Comparison of ENCODE assay signal across 20 cellular contexts in genomic region chr15:68073576-68074288, GRCh38. TPM values are rescaled to one million over a fixed set of nuclear protein-coding genes. Genes with fewer than 3 reads are reported as not detected.
DNase-seq lines count a peak whose midpoint lies in the region; ATAC-seq and TF ChIP-seq lines count a peak whose summit lies in the region.
"Had no signal": no experiment of that assay in that cellular context is flagged by ENCODE, and none has a peak within 500 bp of the region (broad histone marks: within the 10 kb centered on the region; RNA-seq: fewer than 3 reads in every experiment).

No MANE protein-coding gene starts in this region.

- H3K4me3 Mint-ChIP-seq in activated naive CD8-positive, alpha-beta T cell: no peak overlapping the region
- no peak overlapping the region for H3K4me3 Mint-ChIP-seq in activated naive CD8-positive, alpha-beta T cell treated with anti-CD3 and anti-CD28 coated beads for 36 hours
- H3K4me3 Mint-ChIP-seq in WTC11 (no peak overlapping the region), mesothelial cell of epicardium (no peak overlapping the region)
- H3K4me3 Mint-ChIP-seq: B cell, H9 had no signal

- no peaks in the 10 kb centered on the region for H3K9me3 Mint-ChIP-seq in activated naive CD8-positive, alpha-beta T cell (ENCODE audit: low read depth)
- no peaks in the 10 kb centered on the region for H3K9me3 Mint-ChIP-seq in activated naive CD8-positive, alpha-beta T cell treated with anti-CD3 and anti-CD28 coated beads for 36 hours
- no peaks in the 10 kb centered on the region for H3K9me3 Mint-ChIP-seq in WTC11
- H3K9me3 Mint-ChIP-seq in mesothelial cell of epicardium: no peaks in the 10 kb centered on the region
- H3K9me3 Mint-ChIP-seq: H9 had no signal

- CTCF ChIA-PET in WTC11 (lab: Charles Lee): no interaction called here

- H3K27ac Mint-ChIP-seq in activated naive CD8-positive, alpha-beta T cell: peak overlapping the region; percentile 2
- H3K27ac Mint-ChIP-seq in activated naive CD8-positive, alpha-beta T cell treated with anti-CD3 and anti-CD28 coated beads for 36 hours: no peak overlapping the region
- H3K27ac Mint-ChIP-seq in WTC11 (peak overlapping the region; percentile 3), mesothelial cell of epicardium (peak overlapping the region; percentile 10)
- H3K27ac Mint-ChIP-seq: B cell had no signal

- no peaks in the 10 kb centered on the region for H3K36me3 ChIP-seq in Peyer's patch

- no peak for TF ChIP-seq POLR2A in Peyer's patch (IDR thresholded peaks at IDR 0.05)

- H3K4me3 ChIP-seq in Peyer's patch: no peak overlapping the region
- H3K4me3 ChIP-seq: SJCRH30 had no signal

- no peak for ATAC-seq in WTC11
- no peak for ATAC-seq in GM19328 (IDR thresholded peaks at IDR 0.05; ENCODE audit: unreplicated experiment)
- ATAC-seq: PC-3 had no signal

- H3K9me3 ChIP-seq in Peyer's patch: no peaks in the 10 kb centered on the region
- H3K9me3 ChIP-seq: SJCRH30 had no signal

- no peaks in the 10 kb centered on the region for H3K27me3 ChIP-seq in Peyer's patch

- H3K4me1 Mint-ChIP-seq in activated naive CD8-positive, alpha-beta T cell (ENCODE audit: low read depth): peaks cover 74% of the 10 kb centered on the region
- H3K4me1 Mint-ChIP-seq in activated naive CD8-positive, alpha-beta T cell treated with anti-CD3 and anti-CD28 coated beads for 36 hours: peaks cover 60% of the 10 kb centered on the region
- H3K4me1 Mint-ChIP-seq in WTC11: peaks cover 33% of the 10 kb centered on the region
- H3K4me1 Mint-ChIP-seq in mesothelial cell of epicardium: peaks cover 28% of the 10 kb centered on the region

- intact Hi-C loops in posterior vena cava (cut with DNase I): no loop called here

- H3K36me3 Mint-ChIP-seq in activated naive CD8-positive, alpha-beta T cell: peaks cover 6% of the 10 kb centered on the region
- H3K36me3 Mint-ChIP-seq in activated naive CD8-positive, alpha-beta T cell treated with anti-CD3 and anti-CD28 coated beads for 36 hours: peaks cover 29% of the 10 kb centered on the region
- no peaks in the 10 kb centered on the region for H3K36me3 Mint-ChIP-seq in WTC11
- H3K36me3 Mint-ChIP-seq in mesothelial cell of epicardium: peaks cover 8% of the 10 kb centered on the region

- TF ChIP-seq CTCF in WTC11 (IDR thresholded peaks at IDR 0.05) (no peak), mesothelial cell of epicardium (IDR thresholded peaks at IDR 0.05; ENCODE audit: unreplicated experiment) (no peak), Peyer's patch (IDR thresholded peaks at IDR 0.05) (no peak)

- POLR2A ChIA-PET in WTC11 (lab: Charles Lee): interaction anchor here (0.5 kb wide), 1 partner anchor 22 kb away, joined by 5 read pairs; no protein-coding TSS in a partner anchor

- no peak for DNase-seq in activated naive CD8-positive, alpha-beta T cell treated with anti-CD3 and anti-CD28 coated beads for 36 hours
- no peak for DNase-seq in WTC11 (ENCODE audit: low spot score)
- no peak for DNase-seq in mesothelial cell of epicardium (ENCODE audit: low spot score in 2 of 2, unreplicated experiment in 2 of 2)
- no peak for DNase-seq in posterior vena cava (ENCODE audit: low spot score)
- DNase-seq in activated CD8-positive, alpha-beta memory T cell treated with anti-CD3 and anti-CD28 coated beads, Interleukin-2, amount 50 U/mL, for 4 hours: no peak
- no peak for DNase-seq in Peyer's patch
- DNase-seq: Calu3, DMS53, EL, H9, MM.1S, NCI-H1092, NCI-H1436 treated with DMSO at 0.1 percent for 48 hours, NCI-H2029, NCI-H526, PC-3, SJCRH30 had no signal

- H3K4me1 ChIP-seq in Peyer's patch: peaks cover 0 to 19% (median 2%) of the 10 kb centered on the region in 4 donors
- H3K4me1 ChIP-seq: SJCRH30 had no signal

- H3K27ac ChIP-seq in Peyer's patch: no peak overlapping the region
- H3K27ac ChIP-seq: SJCRH30 had no signal

- no peaks in the 10 kb centered on the region for H3K27me3 Mint-ChIP-seq in activated naive CD8-positive, alpha-beta T cell
- no peaks in the 10 kb centered on the region for H3K27me3 Mint-ChIP-seq in activated naive CD8-positive, alpha-beta T cell treated with anti-CD3 and anti-CD28 coated beads for 36 hours
- no peaks in the 10 kb centered on the region for H3K27me3 Mint-ChIP-seq in WTC11 (ENCODE audit: low read depth)
- H3K27me3 Mint-ChIP-seq in mesothelial cell of epicardium (ENCODE audit: low read depth): no peaks in the 10 kb centered on the region
- H3K27me3 Mint-ChIP-seq: B cell had no signal

TF ChIP-seq in WTC11, 78 proteins besides CTCF, POLR2A, EP300 and RAD21 (continues in another document):
- TF ChIP-seq SMAD3 (CRISPR knock-in tag; IDR thresholded peaks at IDR 0.05; ENCODE audit: borderline replicate concordance) (no peak), GTF2I (CRISPR knock-in tag; conservative IDR thresholded peaks at IDR 0.05) (no peak), ZNF425 (CRISPR knock-in tag; conservative IDR thresholded peaks at IDR 0.05) (no peak), STAT6 (CRISPR knock-in tag; conservative IDR thresholded peaks at IDR 0.05; ENCODE audit: low read depth) (no peak), IRF2 (CRISPR knock-in tag; IDR thresholded peaks at IDR 0.05; ENCODE audit: borderline replicate concordance, low read depth) (no peak), PRDM15 (CRISPR knock-in tag; IDR thresholded peaks at IDR 0.05) (no peak), CREM (CRISPR knock-in tag; IDR thresholded peaks at IDR 0.05) (no peak), PRRX2 (CRISPR knock-in tag; IDR thresholded peaks at IDR 0.05) (no peak)

RNA-seq across cellular contexts. Expression of gene PIAS1, which starts 19.6 kb away (rescaled TPM):
- total RNA-seq in activated naive CD8-positive, alpha-beta T cell treated with anti-CD3 and anti-CD28 coated beads for 36 hours: 10 to 100 TPM; 20.4 to 24.4 TPM
- total RNA-seq in WTC11 (2021): 29.7 to 33.2 TPM (median 31.2 TPM) in 3 replicates
- total RNA-seq in mesothelial cell of epicardium: 68.2 to 71.1 TPM (median 69.2 TPM) in 3 replicates
- 10 to 100 TPM; 43.1 to 59.2 TPM for total RNA-seq in posterior vena cava
- total RNA-seq in Peyer's patch: 10 to 100 TPM; 71.1 to 95.7 (median 81.0) TPM
